ENCODE assay signal across 10 cellular contexts in the genomic region with DNA sequence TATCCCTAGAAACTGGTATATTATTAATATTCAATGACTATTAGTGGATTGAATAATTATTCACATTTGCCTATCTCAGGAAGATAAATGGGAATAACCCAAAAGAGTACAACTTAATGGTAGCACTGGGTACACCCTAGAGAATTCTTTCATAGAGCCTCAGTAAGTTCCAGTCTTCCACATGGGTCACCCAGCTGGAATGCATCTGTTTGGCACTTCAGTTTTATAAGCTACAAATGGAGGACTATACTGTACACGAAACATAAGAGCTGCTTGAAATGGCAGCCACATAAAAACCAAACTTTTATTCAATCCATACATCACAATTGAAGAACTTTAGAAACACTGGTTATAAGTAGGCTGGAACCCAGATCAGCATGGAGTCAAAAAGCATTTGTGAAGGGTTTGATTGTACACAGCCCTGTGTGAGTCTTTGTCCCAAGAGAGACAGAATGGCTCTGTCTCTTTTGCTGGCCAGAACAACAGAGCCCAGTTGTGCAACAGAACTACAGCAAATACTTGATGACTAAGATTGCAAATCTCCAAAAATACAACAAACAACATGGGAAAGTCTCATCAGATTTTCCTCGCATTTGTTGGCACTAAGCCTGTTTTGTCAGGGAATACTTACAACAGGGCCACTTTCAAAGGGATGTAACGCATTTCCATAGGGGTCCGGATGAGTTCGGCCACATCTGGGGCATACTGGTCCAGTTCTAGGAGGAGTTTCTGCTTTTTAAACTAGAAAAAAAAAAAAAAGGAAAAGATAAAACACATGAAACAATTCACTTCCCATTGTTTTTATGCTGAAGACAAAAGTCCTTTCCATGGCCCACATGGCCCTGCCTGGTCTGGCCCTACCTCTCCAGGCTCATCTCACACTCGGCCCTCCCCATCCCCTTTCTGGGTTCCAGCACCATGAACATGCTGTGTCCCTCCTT. TPM values are rescaled to one million over a fixed set of nuclear protein-coding genes. Genes with fewer than 3 reads are reported as not detected.
A peak's percentile ranks its signal among the peaks of the same experiment; 100 is the strongest.
DNase-seq lines count a peak whose midpoint lies in the region; ATAC-seq and TF ChIP-seq lines count a peak whose summit lies in the region.
"Had no signal": no experiment of that assay in that cellular context is flagged by ENCODE, and none has a peak within 500 bp of the region (broad histone marks: within the 10 kb centered on the region; RNA-seq: fewer than 3 reads in every experiment).

No MANE protein-coding gene starts in this region.

- H3K36me3 ChIP-seq in liver (ENCODE audit: control insufficient read depth in 4 of 4, insufficient read depth in 3 of 4, low read depth in 1 of 4, low read length in 3 of 4) (no peaks in the 10 kb centered on the region), subcutaneous abdominal adipose tissue (ENCODE audit: control insufficient read depth in 5 of 5, insufficient read depth in 5 of 5, low read length in 5 of 5) (peaks cover 0 to 26% (median 8%) of the 10 kb centered on the region in 5 donors)

- peak overlapping the region; percentile 81 to 99 (median 95) for H3K27ac ChIP-seq in dorsolateral prefrontal cortex
- peak overlapping the region; percentile 46 to 66 for H3K27ac ChIP-seq in liver (ENCODE audit: low read depth in 1 of 2, low read length in 2 of 2)
- peak overlapping the region; percentile 83 for H3K27ac ChIP-seq in subcutaneous abdominal adipose tissue (ENCODE audit: low read depth, low read length)

- no peaks in the 10 kb centered on the region for H3K9me3 ChIP-seq in liver (ENCODE audit: control insufficient read depth in 4 of 4, low read length in 3 of 4)
- no peaks in the 10 kb centered on the region for H3K9me3 ChIP-seq in subcutaneous abdominal adipose tissue (ENCODE audit: control insufficient read depth in 5 of 5, low read length in 5 of 5)

- ATAC-seq in GM19467 (IDR thresholded peaks at IDR 0.05; ENCODE audit: unreplicated experiment) = no peak
- no peak for ATAC-seq in GM18907 (IDR thresholded peaks at IDR 0.05; ENCODE audit: unreplicated experiment)
- no peak for ATAC-seq in GM21447 (IDR thresholded peaks at IDR 0.05; ENCODE audit: unreplicated experiment)

- H3K9ac ChIP-seq in liver (ENCODE audit: low read depth in 1 of 2, low read length in 2 of 2) (no peak overlapping the region), subcutaneous abdominal adipose tissue (ENCODE audit: low read length in 5 of 5) (peak overlapping the region in 1 of 5 donors; percentile 66)

- peak; percentile 89 for DNase-seq in LHCN-M2 (ENCODE audit: low read depth)
- DNase-seq in dorsolateral prefrontal cortex = peak in 6 of 10 donors; percentile 51 to 81 (median 61)
- DNase-seq in SW480 (ENCODE audit: low spot score) = no peak
- DNase-seq: effector CD4-positive, alpha-beta T cell; naive B cell had no signal

- 78% methylated on average over 6 of the region's 6 CpGs for WGBS in liver

- H3K4me1 ChIP-seq in liver (ENCODE audit: control insufficient read depth in 4 of 4, insufficient read depth in 4 of 4, low read length in 3 of 4) = peaks cover 4 to 39% (median 19%) of the 10 kb centered on the region in 4 donors
- H3K4me1 ChIP-seq in subcutaneous abdominal adipose tissue (ENCODE audit: control insufficient read depth in 5 of 5, insufficient read depth in 5 of 5, low read length in 5 of 5) = peaks cover 4 to 26% (median 18%) of the 10 kb centered on the region in 5 donors

- H3K4me3 ChIP-seq in dorsolateral prefrontal cortex = peak overlapping the region in 4 of 59 donors; percentile 8 to 19 (median 12)
- H3K4me3 ChIP-seq in liver (ENCODE audit: low read depth in 1 of 3, low read length in 3 of 3) = no peak overlapping the region
- H3K4me3 ChIP-seq in subcutaneous abdominal adipose tissue (ENCODE audit: low read depth in 1 of 5, low read length in 5 of 5) = no peak overlapping the region

- no peaks in the 10 kb centered on the region for H3K27me3 ChIP-seq in dorsolateral prefrontal cortex
- H3K27me3 ChIP-seq in liver (ENCODE audit: control insufficient read depth in 4 of 4, insufficient read depth in 4 of 4, low read length in 3 of 4) = no peaks in the 10 kb centered on the region
- H3K27me3 ChIP-seq in subcutaneous abdominal adipose tissue (ENCODE audit: control insufficient read depth in 5 of 5, insufficient read depth in 4 of 5, low read length in 5 of 5) = no peaks in the 10 kb centered on the region

- intact Hi-C loops in dorsolateral prefrontal cortex (cut with DNase I) = loop anchor here in 1 of 2 donors (2.0 to 5.0 kb wide), 2 partner anchors 40 to 57 kb away; a partner anchor contains a TSS

- TF ChIP-seq RAD21 in liver (IDR thresholded peaks at IDR 0.05) = peak; percentile 16 to 28

- peak in 4 of 56 donors; percentile 8 to 25 (median 16) for TF ChIP-seq CTCF in dorsolateral prefrontal cortex (IDR thresholded peaks at IDR 0.05 in 54 of 56, conservative IDR thresholded peaks at IDR 0.05 in 2 of 56; ENCODE audit: low read depth in 1 of 56, partially characterized antibody in 56 of 56)
- no peak for TF ChIP-seq CTCF in liver (IDR thresholded peaks at IDR 0.05; ENCODE audit: low read depth, low read length, missing input control)

TF ChIP-seq in liver, 16 proteins besides CTCF, POLR2A, EP300 and RAD21:
- TF ChIP-seq JUND (IDR thresholded peaks at IDR 0.05) (peak; percentile 65 to 87), HNF4G (IDR thresholded peaks at IDR 0.05) (no peak), NR2F2 (IDR thresholded peaks at IDR 0.05) (no peak), FOXA1 (IDR thresholded peaks at IDR 0.05) (no peak), RXRA (IDR thresholded peaks at IDR 0.05) (peak; percentile 10 to 43), EGR1 (IDR thresholded peaks at IDR 0.05; ENCODE audit: low read depth in 2 of 2) (no peak), SP1 (IDR thresholded peaks at IDR 0.05) (peak; percentile 17), YY1 (IDR thresholded peaks at IDR 0.05) (peak; percentile 70), HNF4A (conservative IDR thresholded peaks at IDR 0.05) (peak; percentile 39 to 51), GABPA (IDR thresholded peaks at IDR 0.05 in 1 of 2, conservative IDR thresholded peaks at IDR 0.05 in 1 of 2) (no peak), FOXA2 (IDR thresholded peaks at IDR 0.05) (peak; percentile 20), TAF1 (conservative IDR thresholded peaks at IDR 0.05) (no peak)
- TF ChIP-seq, protein P1, sequence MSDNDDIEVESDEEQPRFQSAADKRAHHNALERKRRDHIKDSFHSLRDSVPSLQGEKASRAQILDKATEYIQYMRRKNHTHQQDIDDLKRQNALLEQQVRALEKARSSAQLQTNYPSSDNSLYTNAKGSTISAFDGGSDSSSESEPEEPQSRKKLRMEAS (IDR thresholded peaks at IDR 0.05) = no peak
- TF ChIP-seq, protein P2, sequence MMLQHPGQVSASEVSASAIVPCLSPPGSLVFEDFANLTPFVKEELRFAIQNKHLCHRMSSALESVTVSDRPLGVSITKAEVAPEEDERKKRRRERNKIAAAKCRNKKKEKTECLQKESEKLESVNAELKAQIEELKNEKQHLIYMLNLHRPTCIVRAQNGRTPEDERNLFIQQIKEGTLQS (IDR thresholded peaks at IDR 0.05) = peak; percentile 52
- TF ChIP-seq, protein P3, sequence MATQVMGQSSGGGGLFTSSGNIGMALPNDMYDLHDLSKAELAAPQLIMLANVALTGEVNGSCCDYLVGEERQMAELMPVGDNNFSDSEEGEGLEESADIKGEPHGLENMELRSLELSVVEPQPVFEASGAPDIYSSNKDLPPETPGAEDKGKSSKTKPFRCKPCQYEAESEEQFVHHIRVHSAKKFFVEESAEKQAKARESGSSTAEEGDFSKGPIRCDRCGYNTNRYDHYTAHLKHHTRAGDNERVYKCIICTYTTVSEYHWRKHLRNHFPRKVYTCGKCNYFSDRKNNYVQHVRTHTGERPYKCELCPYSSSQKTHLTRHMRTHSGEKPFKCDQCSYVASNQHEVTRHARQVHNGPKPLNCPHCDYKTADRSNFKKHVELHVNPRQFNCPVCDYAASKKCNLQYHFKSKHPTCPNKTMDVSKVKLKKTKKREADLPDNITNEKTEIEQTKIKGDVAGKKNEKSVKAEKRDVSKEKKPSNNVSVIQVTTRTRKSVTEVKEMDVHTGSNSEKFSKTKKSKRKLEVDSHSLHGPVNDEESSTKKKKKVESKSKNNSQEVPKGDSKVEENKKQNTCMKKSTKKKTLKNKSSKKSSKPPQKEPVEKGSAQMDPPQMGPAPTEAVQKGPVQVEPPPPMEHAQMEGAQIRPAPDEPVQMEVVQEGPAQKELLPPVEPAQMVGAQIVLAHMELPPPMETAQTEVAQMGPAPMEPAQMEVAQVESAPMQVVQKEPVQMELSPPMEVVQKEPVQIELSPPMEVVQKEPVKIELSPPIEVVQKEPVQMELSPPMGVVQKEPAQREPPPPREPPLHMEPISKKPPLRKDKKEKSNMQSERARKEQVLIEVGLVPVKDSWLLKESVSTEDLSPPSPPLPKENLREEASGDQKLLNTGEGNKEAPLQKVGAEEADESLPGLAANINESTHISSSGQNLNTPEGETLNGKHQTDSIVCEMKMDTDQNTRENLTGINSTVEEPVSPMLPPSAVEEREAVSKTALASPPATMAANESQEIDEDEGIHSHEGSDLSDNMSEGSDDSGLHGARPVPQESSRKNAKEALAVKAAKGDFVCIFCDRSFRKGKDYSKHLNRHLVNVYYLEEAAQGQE (IDR thresholded peaks at IDR 0.05) = peak; percentile 28
- TF ChIP-seq, protein P4, sequence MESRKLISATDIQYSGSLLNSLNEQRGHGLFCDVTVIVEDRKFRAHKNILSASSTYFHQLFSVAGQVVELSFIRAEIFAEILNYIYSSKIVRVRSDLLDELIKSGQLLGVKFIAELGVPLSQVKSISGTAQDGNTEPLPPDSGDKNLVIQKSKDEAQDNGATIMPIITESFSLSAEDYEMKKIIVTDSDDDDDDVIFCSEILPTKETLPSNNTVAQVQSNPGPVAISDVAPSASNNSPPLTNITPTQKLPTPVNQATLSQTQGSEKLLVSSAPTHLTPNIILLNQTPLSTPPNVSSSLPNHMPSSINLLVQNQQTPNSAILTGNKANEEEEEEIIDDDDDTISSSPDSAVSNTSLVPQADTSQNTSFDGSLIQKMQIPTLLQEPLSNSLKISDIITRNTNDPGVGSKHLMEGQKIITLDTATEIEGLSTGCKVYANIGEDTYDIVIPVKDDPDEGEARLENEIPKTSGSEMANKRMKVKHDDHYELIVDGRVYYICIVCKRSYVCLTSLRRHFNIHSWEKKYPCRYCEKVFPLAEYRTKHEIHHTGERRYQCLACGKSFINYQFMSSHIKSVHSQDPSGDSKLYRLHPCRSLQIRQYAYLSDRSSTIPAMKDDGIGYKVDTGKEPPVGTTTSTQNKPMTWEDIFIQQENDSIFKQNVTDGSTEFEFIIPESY (IDR thresholded peaks at IDR 0.05) = peak; percentile 29

RNA-seq across cellular contexts. Expression of a gene that starts 39.4 kb away (rescaled TPM):
- total RNA-seq in LHCN-M2 (2014; rRNA removed) (23.0 and 23.8 TPM in 2 replicates), dorsolateral prefrontal cortex (10 to 100 TPM; 15.5 to 38.4 (median 22.8) TPM), liver (1 to 10 TPM; 6.4 to 7.2 TPM)
- 22.9 TPM for polyA plus RNA-seq in LHCN-M2 (2012)
- 10 to 100 TPM in 1 of 2 donors, 1 to 10 TPM in 1; 7.2 to 10.0 TPM for polyA plus RNA-seq in liver
